8 cellular contexts compared by ENCODE assay signal in genomic region chrX:14697453-14697852, GRCh38.
A peak's percentile ranks its signal among the peaks of the same experiment; 100 is the strongest.
DNase-seq lines count a peak whose midpoint lies in the region; ATAC-seq and TF ChIP-seq lines count a peak whose summit lies in the region.

No MANE protein-coding gene starts in this region.

- no peak for TF ChIP-seq POLR2A in body of pancreas (IDR thresholded peaks at IDR 0.05)

- no peaks in the 10 kb centered on the region; the same call in 1 of the 2 replicates for H3F3A ChIP-seq in GM23248 (ENCODE audit: insufficient read depth)

- H3K4me1 Mint-ChIP-seq in neural crest cell: no peaks in the 10 kb centered on the region

- H4K20me1 ChIP-seq in GM23248 (ENCODE audit: insufficient read depth): no peaks in the 10 kb centered on the region

- no peaks in the 10 kb centered on the region for H3K27me3 Mint-ChIP-seq in neural crest cell (ENCODE audit: low read depth)

- in situ Hi-C loops in GM23248 (cut with MboI): no loop called here

- no peak overlapping the region for H3K9ac ChIP-seq in GM23248

- H3K27ac ChIP-seq in GM23248 (no peak overlapping the region), body of pancreas (no peak overlapping the region)

- TF ChIP-seq CTCF in body of pancreas (IDR thresholded peaks at IDR 0.05) (peak in 4 of 7 experiments; percentile 20 to 46 (median 30)), neural crest cell (conservative IDR thresholded peaks at IDR 0.05) (peak; percentile 55)

- DNase-seq in activated CD4-positive, alpha-beta T cell treated with anti-CD3 and anti-CD28 coated beads for 24 hours (ENCODE audit: low read depth in 2 of 2): peak; percentile 8 to 10
- DNase-seq in activated CD4-positive, alpha-beta T cell treated with anti-CD3 and anti-CD28 coated beads, Interleukin-2, amount 50 U/mL, for 4 hours: no peak
- DNase-seq in GM23248: peak; percentile 26
- DNase-seq in NCI-H748 (lab: John Stamatoyannopoulos, UW; ENCODE audit: unreplicated experiment): peak; percentile 59
- DNase-seq in body of pancreas: peak; percentile 11 to 59 (median 32)
- peak; percentile 21 for DNase-seq in neural crest cell (ENCODE audit: low read depth, low spot score)
- no peak for DNase-seq in activated gamma-delta T cell (lab: John Stamatoyannopoulos, UW)
- no peak for DNase-seq in NCI-H226

- H3K4me2 ChIP-seq in GM23248 (ENCODE audit: unreplicated experiment): no peak overlapping the region

- H3K79me2 ChIP-seq in GM23248 (ENCODE audit: insufficient read depth): no peaks in the 10 kb centered on the region

- peaks cover 4% of the 10 kb centered on the region for H3K36me3 Mint-ChIP-seq in neural crest cell (ENCODE audit: low read depth)

- H3K4me3 ChIP-seq in GM23248 (no peak overlapping the region), body of pancreas (no peak overlapping the region)

- 76 to 77% methylated on average over 3 of the region's 3 CpGs for WGBS in GM23248 (ENCODE audit: low coverage in 1 of 2, low lambda C conversion rate in 2 of 2, missing lambda C conversion rate in 2 of 2), 2 experiments
- WGBS in body of pancreas, 2 donors: 71 to 83% methylated on average over 3 of the region's 3 CpGs

- H3K9me3 ChIP-seq in GM23248 (ENCODE audit: low read depth) (no peaks in the 10 kb centered on the region), body of pancreas (no peaks in the 10 kb centered on the region)

- 0 out of 2 replicates have a peak, but pooled peaks cover 3% of the 10 kb centered on the region for H3K4me1 ChIP-seq in GM23248 (ENCODE audit: insufficient read depth)
- no peaks in the 10 kb centered on the region for H3K4me1 ChIP-seq in body of pancreas

- no peak overlapping the region for H2AFZ ChIP-seq in GM23248

- no peak for ATAC-seq in body of pancreas

- H3K9me3 Mint-ChIP-seq in neural crest cell: peaks cover 11% of the 10 kb centered on the region

- H3K9me2 ChIP-seq in GM23248 (ENCODE audit: insufficient read depth): no peaks in the 10 kb centered on the region

- no peaks in the 10 kb centered on the region for H3K36me3 ChIP-seq in GM23248 (ENCODE audit: low read depth)
- H3K36me3 ChIP-seq in body of pancreas (replicated peaks in 1 of 2; ENCODE audit: insufficient read depth in 1 of 2, low read depth in 2 of 2): no peaks in the 10 kb centered on the region

- no peak overlapping the region for H3K4me3 Mint-ChIP-seq in neural crest cell

- intact Hi-C loops in body of pancreas (cut with DNase I): no loop called here

- H3K27ac Mint-ChIP-seq in neural crest cell (ENCODE audit: unreplicated experiment): no peak overlapping the region

- H3K27me3 ChIP-seq in GM23248 (replicated peaks; ENCODE audit: insufficient read depth) (no peaks in the 10 kb centered on the region), body of pancreas (no peaks in the 10 kb centered on the region)

Comparison
In these comparisons a context has a peak if more than half of its experiments do, and no peak if none do; other contexts are left out.
1. DNase-seq: peak in activated CD4-positive, alpha-beta T cell treated with anti-CD3 and anti-CD28 coated beads for 24 hours (2 of 2), GM23248 (single experiment), NCI-H748 (single experiment), body of pancreas (4 of 4) and neural crest cell (single experiment); none in activated CD4-positive, alpha-beta T cell treated with anti-CD3 and anti-CD28 coated beads, Interleukin-2, amount 50 U/mL, for 4 hours (0 of 2), activated gamma-delta T cell (single experiment) and NCI-H226 (single experiment).